ENCODE assay signal across 9 cellular contexts in the genomic region with DNA sequence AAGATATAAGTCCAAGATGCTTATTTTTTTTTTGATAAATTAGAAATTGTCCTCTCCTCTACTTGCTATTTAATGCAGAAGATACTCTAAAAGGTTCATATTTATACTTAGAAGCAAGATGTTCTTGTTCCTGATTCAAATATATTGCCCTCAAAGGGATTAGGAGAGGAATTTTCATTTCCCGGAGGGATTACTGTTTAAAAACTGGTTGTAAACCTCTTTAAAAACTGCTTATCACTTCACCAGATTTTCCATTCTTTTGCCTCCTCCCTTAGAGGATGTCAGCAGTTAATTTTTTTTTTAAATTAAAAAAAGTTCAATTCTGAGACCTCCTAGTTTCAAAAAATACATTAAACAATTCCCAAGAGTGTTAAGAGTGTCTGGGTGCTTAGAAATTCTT. TPM values are rescaled to one million over a fixed set of nuclear protein-coding genes. Genes with fewer than 3 reads are reported as not detected.
A peak's percentile ranks its signal among the peaks of the same experiment; 100 is the strongest.
DNase-seq lines count a peak whose midpoint lies in the region; ATAC-seq and TF ChIP-seq lines count a peak whose summit lies in the region.
"Had no signal": no experiment of that assay in that cellular context is flagged by ENCODE, and none has a peak within 500 bp of the region (broad histone marks: within the 10 kb centered on the region; RNA-seq: fewer than 3 reads in every experiment).

No MANE protein-coding gene starts in this region.

- H3K27me3 Mint-ChIP-seq in activated naive CD8-positive, alpha-beta T cell treated with anti-CD3 and anti-CD28 coated beads for 36 hours = no peaks in the 10 kb centered on the region

- H2BK120ac ChIP-seq in mesenchymal stem cell (ENCODE audit: low read depth, low read length) (no peak overlapping the region), mesendoderm (ENCODE audit: low read depth, low read length) (no peak overlapping the region)

- H4K5ac ChIP-seq in mesendoderm (ENCODE audit: low read length) = no peak overlapping the region

- H3K9ac ChIP-seq in mesenchymal stem cell (ENCODE audit: low read length) (peak overlapping the region; percentile 87), mesendoderm (ENCODE audit: low read length) (no peak overlapping the region)

- H4K8ac ChIP-seq in mesenchymal stem cell (ENCODE audit: low read length) (no peak overlapping the region), mesendoderm (ENCODE audit: low read depth, low read length) (no peak overlapping the region)

- no peak for DNase-seq in heart left ventricle
- DNase-seq in Right ventricle myocardium superior = no peak
- no peak for DNase-seq in activated naive CD8-positive, alpha-beta T cell treated with anti-CD3 and anti-CD28 coated beads for 36 hours
- DNase-seq in mesenchymal stem cell = no peak
- DNase-seq in uterus = no peak
- no peak for DNase-seq in NCI-H1417 treated with DMSO at 0.1 percent for 48 hours (lab: John Stamatoyannopoulos, UW)
- DNase-seq in mesendoderm = no peak
- DNase-seq: activated gamma-delta T cell had no signal

- 55 to 78% (median 66%) methylated on average over 1 of the region's 1 CpG for WGBS in heart left ventricle, 4 donors
- no CpG with 5 or more reads among the region's 1 CpG for WGBS in mesenchymal stem cell
- no CpG with 5 or more reads among the region's 1 CpG for WGBS in mesendoderm (ENCODE audit: extremely low coverage, insufficient coverage, low lambda C conversion rate)

- H4K91ac ChIP-seq in mesenchymal stem cell (ENCODE audit: low read length) = no peak overlapping the region

- H3K56ac ChIP-seq in mesendoderm (ENCODE audit: low read length) = no peak overlapping the region

- peak overlapping the region; percentile 83 for H3K4me3 Mint-ChIP-seq in activated naive CD8-positive, alpha-beta T cell treated with anti-CD3 and anti-CD28 coated beads for 36 hours

- peak overlapping the region; percentile 78 for H3K27ac Mint-ChIP-seq in activated naive CD8-positive, alpha-beta T cell treated with anti-CD3 and anti-CD28 coated beads for 36 hours

- H3K4ac ChIP-seq in mesenchymal stem cell (ENCODE audit: low read depth in 1 of 2, low read length in 2 of 2) = no peak overlapping the region
- no peak overlapping the region for H3K4ac ChIP-seq in mesendoderm (ENCODE audit: low read depth, low read length)

- H3K23ac ChIP-seq in mesenchymal stem cell (ENCODE audit: low read length in 2 of 2) (no peak overlapping the region), mesendoderm (ENCODE audit: low read length) (no peak overlapping the region)

- no peak overlapping the region for H2BK12ac ChIP-seq in mesenchymal stem cell (ENCODE audit: low read length in 2 of 2)

- H3K4me1 ChIP-seq in heart left ventricle (peaks cover 3 to 59% (median 27%) of the 10 kb centered on the region in 12 donors), mesenchymal stem cell (ENCODE audit: control insufficient read depth, insufficient read depth, low read depth, low read length) (peaks cover 10% of the 10 kb centered on the region), uterus (no peaks in the 10 kb centered on the region), mesendoderm (ENCODE audit: control insufficient read depth, low read depth, low read length) (peaks cover 6% of the 10 kb centered on the region)

- peaks cover 36% of the 10 kb centered on the region for H3K79me2 ChIP-seq in mesendoderm (ENCODE audit: control insufficient read depth, insufficient read depth, low read length)

- H3K36me3 ChIP-seq in heart left ventricle = peaks cover 0 to 4% (median 0%) of the 10 kb centered on the region in 9 donors
- H3K36me3 ChIP-seq in mesenchymal stem cell (ENCODE audit: control insufficient read depth in 1 of 2, insufficient read depth in 2 of 2, low read depth in 1 of 2, low read length in 2 of 2) = peaks cover 0 to 5% of the 10 kb centered on the region in 2 experiments
- no peaks in the 10 kb centered on the region for H3K36me3 ChIP-seq in uterus
- no peaks in the 10 kb centered on the region for H3K36me3 ChIP-seq in mesendoderm (ENCODE audit: control insufficient read depth, insufficient read depth, low read length)

- no peak overlapping the region for H3K14ac ChIP-seq in mesenchymal stem cell (ENCODE audit: low read length in 2 of 2)

- H3K4me1 Mint-ChIP-seq in activated naive CD8-positive, alpha-beta T cell treated with anti-CD3 and anti-CD28 coated beads for 36 hours = peaks cover 59% of the 10 kb centered on the region

- H3K27me3 ChIP-seq in heart left ventricle (no peaks in the 10 kb centered on the region), mesenchymal stem cell (ENCODE audit: control insufficient read depth in 1 of 2, insufficient read depth in 1 of 2, low read length in 2 of 2) (no peaks in the 10 kb centered on the region), uterus (no peaks in the 10 kb centered on the region), mesendoderm (ENCODE audit: insufficient read depth, low read length, poor library complexity) (no peaks in the 10 kb centered on the region)

- TF ChIP-seq POLR2A in heart left ventricle (IDR thresholded peaks at IDR 0.05) = no peak
- no peak for TF ChIP-seq POLR2A in uterus (IDR thresholded peaks at IDR 0.05)

- peaks cover 34% of the 10 kb centered on the region for H3K36me3 Mint-ChIP-seq in activated naive CD8-positive, alpha-beta T cell treated with anti-CD3 and anti-CD28 coated beads for 36 hours

- no peak overlapping the region for H3K18ac ChIP-seq in mesenchymal stem cell (ENCODE audit: low read depth in 1 of 2, low read length in 2 of 2)
- H3K18ac ChIP-seq in mesendoderm (ENCODE audit: low read length) = no peak overlapping the region

- H2BK5ac ChIP-seq in mesenchymal stem cell (ENCODE audit: low read depth, low read length, poor library complexity, severe bottlenecking) (no peak overlapping the region), mesendoderm (ENCODE audit: low read length) (no peak overlapping the region)

- H3K9me3 ChIP-seq in heart left ventricle (no peaks in the 10 kb centered on the region), mesenchymal stem cell (ENCODE audit: control insufficient read depth, low read length) (no peaks in the 10 kb centered on the region), uterus (no peaks in the 10 kb centered on the region)

- H2AK5ac ChIP-seq in mesenchymal stem cell (ENCODE audit: low read length, severe bottlenecking) = no peak overlapping the region
- no peak overlapping the region for H2AK5ac ChIP-seq in mesendoderm (ENCODE audit: low read length)

- ATAC-seq in heart left ventricle (no peak), Right ventricle myocardium superior (ENCODE audit: poor library complexity) (no peak), HG03025 (IDR thresholded peaks at IDR 0.05; ENCODE audit: low FRiP score, unreplicated experiment) (no peak)

- H3K27ac ChIP-seq in heart left ventricle = peak overlapping the region in 4 of 12 donors; percentile 7 to 78 (median 25)
- no peak overlapping the region for H3K27ac ChIP-seq in mesenchymal stem cell (ENCODE audit: low read length, poor library complexity, severe bottlenecking)
- H3K27ac ChIP-seq in uterus = peak overlapping the region; percentile 16 to 96
- no peak overlapping the region for H3K27ac ChIP-seq in mesendoderm (ENCODE audit: low read depth, low read length)

- H3K4me2 ChIP-seq in mesenchymal stem cell (ENCODE audit: low read length, poor library complexity, severe bottlenecking) (no peak overlapping the region), mesendoderm (ENCODE audit: low read length) (no peak overlapping the region)

- H3K79me1 ChIP-seq in mesenchymal stem cell (replicated peaks; ENCODE audit: low read length, poor library complexity, severe bottlenecking) = peaks cover 8% of the 10 kb centered on the region
- H3K79me1 ChIP-seq in mesendoderm (ENCODE audit: low read length) = peaks cover 17% of the 10 kb centered on the region

- intact Hi-C loops in heart left ventricle (cut with DNase I) = loop anchor here in 8 of 10 donors (2.0 to 10.0 kb wide), 8 partner anchors 46 to 201 kb away; partner anchors contain the start of gene HEATR3 (in 3 of the 8)
- intact Hi-C loops in Right ventricle myocardium superior (cut with DNase I) = loop anchor here (5.0 kb wide), 1 partner anchor 46 kb away; no protein-coding TSS in a partner anchor
- intact Hi-C loops in uterus (cut with DNase I; ENCODE audit: low total_unique reads) = no loop called here

- H2AFZ ChIP-seq in mesenchymal stem cell (ENCODE audit: low read depth, low read length) = no peak overlapping the region

- H3K4me3 ChIP-seq in heart left ventricle (peak overlapping the region in 9 of 12 donors; percentile 30 to 96 (median 85)), mesenchymal stem cell (ENCODE audit: insufficient read depth in 1 of 2, low read depth in 1 of 2, low read length in 2 of 2) (peak overlapping the region in 1 of 2 experiments; percentile 89), uterus (peak overlapping the region; percentile 80 to 91), mesendoderm (ENCODE audit: low read length) (no peak overlapping the region)

- TF ChIP-seq CTCF in heart left ventricle (IDR thresholded peaks at IDR 0.05) (no peak), uterus (IDR thresholded peaks at IDR 0.05) (no peak)

- H3K9me3 Mint-ChIP-seq in activated naive CD8-positive, alpha-beta T cell treated with anti-CD3 and anti-CD28 coated beads for 36 hours = no peaks in the 10 kb centered on the region

- H2BK15ac ChIP-seq in mesenchymal stem cell (ENCODE audit: low read depth, poor library complexity, severe bottlenecking) (no peak overlapping the region), mesendoderm (replicated peaks; ENCODE audit: low read depth) (no peak overlapping the region)

RNA-seq across cellular contexts. Expression of gene TENT4B, which starts 2.8 kb away (rescaled TPM):
- total RNA-seq in heart left ventricle (1 to 10 TPM; 4.8 to 8.8 (median 7.0) TPM), Right ventricle myocardium superior (7.7 TPM), uterus (10 to 100 TPM in 2 of 4 donors, 1 to 10 TPM in 2; 5.9 to 24.7 (median 12.7) TPM)
- polyA plus RNA-seq in heart left ventricle = 1 to 10 TPM; 2.2 to 5.3 TPM
- total RNA-seq in activated naive CD8-positive, alpha-beta T cell treated with anti-CD3 and anti-CD28 coated beads for 36 hours = 10 to 100 TPM; 18.6 to 19.7 TPM
- polyA plus RNA-seq in mesenchymal stem cell (2013, experiment 1 of 2) = 5.6 TPM
- 5.8 TPM for polyA plus RNA-seq in mesenchymal stem cell (2013, experiment 2 of 2)
- 10.7 TPM for polyA plus RNA-seq in mesendoderm (2013, experiment 1 of 2)
- 10.4 TPM for polyA plus RNA-seq in mesendoderm (2013, experiment 2 of 2)

Comparison
In these comparisons a context has a peak if more than half of its experiments do, and no peak if none do; other contexts are left out.
1. H3K27ac ChIP-seq: peak in uterus (2 of 2); none in mesenchymal stem cell (single experiment) and mesendoderm (single experiment).